Comparison of ENCODE assay signal across 15 cellular contexts in genomic region chr3:52436500-52437106, GRCh38. TPM values are rescaled to one million over a fixed set of nuclear protein-coding genes. Genes with fewer than 3 reads are reported as not detected.
DNase-seq lines count a peak whose midpoint lies in the region; ATAC-seq and TF ChIP-seq lines count a peak whose summit lies in the region.
"Had no signal": no experiment of that assay in that cellular context is flagged by ENCODE, and none has a peak within 500 bp of the region (broad histone marks: within the 10 kb centered on the region; RNA-seq: fewer than 3 reads in every experiment).

No MANE protein-coding gene starts in this region.

- BruUV-seq in mammary epithelial cell (replicated peaks; lab: Mats Ljungman, UMichigan), result no TSS peak

- CTCF ChIA-PET in CD4-positive, alpha-beta memory T cell (lab: Charles Lee; ENCODE audit: partially characterized antibody), result no interaction called here
- CTCF ChIA-PET in activated naive CD4-positive, alpha-beta T cell treated with anti-CD3 and anti-CD28 coated beads, Interleukin-2, amount 10 ng/mL, durations not matched to agents 7 days and 5 days (lab: Charles Lee), result interaction anchor here (1.3 to 1.5 kb wide), 2 partner anchors 8 to 25 kb away, joined by 6 to 7 read pairs; no protein-coding TSS in a partner anchor
- CTCF ChIA-PET in mammary epithelial cell (lab: Charles Lee; ENCODE audit: low non-redundant PET), result no interaction called here

- H2AFZ ChIP-seq in mammary epithelial cell (ENCODE audit: low read depth, low read length), result no peak overlapping the region

- in situ Hi-C loops in mammary epithelial cell (cut with MboI; ENCODE audit: low sequenced_read_pairs in 2 of 2), result no loop called here

- no peak overlapping the region for H3K4me3 ChIP-seq in NB4 (ENCODE audit: low read depth, low read length)
- no peak overlapping the region for H3K4me3 ChIP-seq in fibroblast of mammary gland (ENCODE audit: control insufficient read depth, low read depth, low read length)
- H3K4me3 ChIP-seq in ascending aorta, result no peak overlapping the region
- H3K4me3 ChIP-seq in CD4-positive, alpha-beta memory T cell (ENCODE audit: low read length in 2 of 2), result no peak overlapping the region
- no peak overlapping the region for H3K4me3 ChIP-seq in mammary epithelial cell (replicated peaks in 1 of 3; ENCODE audit: insufficient read depth in 1 of 3, low read depth in 2 of 3, low read length in 3 of 3)
- H3K4me3 ChIP-seq: lung had no signal

- no peak for TF ChIP-seq POLR2A in NB4 (IDR thresholded peaks at IDR 0.05; ENCODE audit: extremely low read depth, insufficient read length)

- no peak overlapping the region for H3K27ac Mint-ChIP-seq in CD4-positive, alpha-beta memory T cell
- no peak overlapping the region for H3K27ac Mint-ChIP-seq in activated naive CD4-positive, alpha-beta T cell treated with anti-CD3 and anti-CD28 coated beads, Interleukin-2, amount 10 ng/mL, durations not matched to agents 7 days and 5 days
- H3K27ac Mint-ChIP-seq: activated T-helper 2 cell treated with anti-CD3 and anti-CD28 coated beads, Interferon-gamma antibody, Interleukin-2, Interleukin-4, amounts not matched to agents 10 μg/mL and 5 μg/mL and 100 μg/mL, durations not matched to agents 14 hours and 24 hours and 36 hours; CD8-positive, alpha-beta T cell had no signal

- DNase-seq in CD1c-positive myeloid dendritic cell (ENCODE audit: extremely low spot score), result peak; percentile 15
- peak; percentile 95 for DNase-seq in NB4 (ENCODE audit: low read depth)
- DNase-seq in fibroblast of mammary gland (ENCODE audit: low read depth), result peak; percentile 70
- DNase-seq in omental fat pad (ENCODE audit: low spot score), result no peak
- DNase-seq in ascending aorta (ENCODE audit: low spot score in 2 of 2), result no peak
- no peak for DNase-seq in CD4-positive, alpha-beta memory T cell
- DNase-seq in activated naive CD4-positive, alpha-beta T cell treated with anti-CD3 and anti-CD28 coated beads, Interleukin-2, amount 10 ng/mL, durations not matched to agents 7 days and 5 days, result no peak
- DNase-seq in mammary epithelial cell, result no peak
- DNase-seq: activated CD4-positive, alpha-beta T cell treated with anti-CD3 and anti-CD28 coated beads for 1 hour; CD8-positive, alpha-beta T cell; foreskin melanocyte; SIG-M5 had no signal

- H3K27me3 Mint-ChIP-seq in CD4-positive, alpha-beta memory T cell, result no peaks in the 10 kb centered on the region
- peaks cover 35% of the 10 kb centered on the region for H3K27me3 Mint-ChIP-seq in activated naive CD4-positive, alpha-beta T cell treated with anti-CD3 and anti-CD28 coated beads, Interleukin-2, amount 10 ng/mL, durations not matched to agents 7 days and 5 days
- H3K27me3 Mint-ChIP-seq: central memory CD8-positive, alpha-beta T cell had no signal

- dilution Hi-C loops in mammary epithelial cell (cut with HindIII; ENCODE audit: low sequenced_read_pairs), result no loop called here

- no peaks in the 10 kb centered on the region for H3K36me3 ChIP-seq in ascending aorta
- H3K36me3 ChIP-seq in CD4-positive, alpha-beta memory T cell (ENCODE audit: insufficient read depth, low read length), result no peaks in the 10 kb centered on the region
- no peaks in the 10 kb centered on the region for H3K36me3 ChIP-seq in mammary epithelial cell (ENCODE audit: insufficient read depth, low read length)

- H3K4me1 ChIP-seq in ascending aorta (no peaks in the 10 kb centered on the region), mammary epithelial cell (ENCODE audit: insufficient read depth, low read length) (peaks cover 25% of the 10 kb centered on the region)
- H3K4me1 ChIP-seq in CD4-positive, alpha-beta memory T cell (ENCODE audit: insufficient read depth, low read length), result peaks cover 17% of the 10 kb centered on the region

- no peak overlapping the region for H3K4me3 Mint-ChIP-seq in CD4-positive, alpha-beta memory T cell
- no peak overlapping the region for H3K4me3 Mint-ChIP-seq in activated naive CD4-positive, alpha-beta T cell treated with anti-CD3 and anti-CD28 coated beads, Interleukin-2, amount 10 ng/mL, durations not matched to agents 7 days and 5 days
- H3K4me3 Mint-ChIP-seq: CD8-positive, alpha-beta T cell; central memory CD8-positive, alpha-beta T cell had no signal

- WGBS in mammary epithelial cell (ENCODE audit: low coverage, missing lambda C conversion rate), result 94% methylated on average over 12 of the region's 13 CpGs

- H3K4me2 ChIP-seq in mammary epithelial cell (ENCODE audit: insufficient read depth, low read depth, low read length), result no peak overlapping the region

- H3K9me3 Mint-ChIP-seq in CD4-positive, alpha-beta memory T cell, result no peaks in the 10 kb centered on the region
- H3K9me3 Mint-ChIP-seq in activated naive CD4-positive, alpha-beta T cell treated with anti-CD3 and anti-CD28 coated beads, Interleukin-2, amount 10 ng/mL, durations not matched to agents 7 days and 5 days, result no peaks in the 10 kb centered on the region
- H3K9me3 Mint-ChIP-seq: activated T-helper 2 cell treated with anti-CD3 and anti-CD28 coated beads, Interferon-gamma antibody, Interleukin-2, Interleukin-4, amounts not matched to agents 10 μg/mL and 5 μg/mL and 100 μg/mL, durations not matched to agents 14 hours and 24 hours and 36 hours; CD8-positive, alpha-beta T cell; central memory CD8-positive, alpha-beta T cell had no signal

- H3K4me1 Mint-ChIP-seq in CD4-positive, alpha-beta memory T cell, result peaks cover 4 to 13% (median 5%) of the 10 kb centered on the region in 4 donors
- peaks cover 2% of the 10 kb centered on the region for H3K4me1 Mint-ChIP-seq in activated naive CD4-positive, alpha-beta T cell treated with anti-CD3 and anti-CD28 coated beads, Interleukin-2, amount 10 ng/mL, durations not matched to agents 7 days and 5 days

- H3K9ac ChIP-seq in mammary epithelial cell (ENCODE audit: insufficient read depth, low read length), result no peak overlapping the region

- H3K36me3 Mint-ChIP-seq in CD4-positive, alpha-beta memory T cell, result no peaks in the 10 kb centered on the region
- H3K36me3 Mint-ChIP-seq in activated naive CD4-positive, alpha-beta T cell treated with anti-CD3 and anti-CD28 coated beads, Interleukin-2, amount 10 ng/mL, durations not matched to agents 7 days and 5 days, result no peaks in the 10 kb centered on the region
- H3K36me3 Mint-ChIP-seq: CD8-positive, alpha-beta T cell had no signal

- H3K27ac ChIP-seq in ascending aorta (no peak overlapping the region), mammary epithelial cell (ENCODE audit: insufficient read depth, low read depth, low read length) (no peak overlapping the region)
- H3K27ac ChIP-seq in CD4-positive, alpha-beta memory T cell (ENCODE audit: low read depth, low read length), result no peak overlapping the region

- ATAC-seq in omental fat pad (ENCODE audit: low FRiP score), result peak; percentile 45
- ATAC-seq: CD8-positive, alpha-beta T cell had no signal

- H3K9me3 ChIP-seq in ascending aorta, result no peaks in the 10 kb centered on the region
- no peaks in the 10 kb centered on the region for H3K9me3 ChIP-seq in CD4-positive, alpha-beta memory T cell (ENCODE audit: control insufficient read depth in 1 of 2, low read length in 2 of 2)
- no peaks in the 10 kb centered on the region for H3K9me3 ChIP-seq in mammary epithelial cell (replicated peaks; ENCODE audit: insufficient read depth, low read length)

- no peaks in the 10 kb centered on the region for H4K20me1 ChIP-seq in mammary epithelial cell (ENCODE audit: insufficient read depth, low read length)

- intact Hi-C loops in ascending aorta (cut with DNase I) (no loop called here), mammary epithelial cell (cut with micrococcal nuclease) (no loop called here)
- intact Hi-C loops in CD4-positive, alpha-beta memory T cell (cut with micrococcal nuclease), result no loop called here

- H3K27me3 ChIP-seq in ascending aorta, result no peaks in the 10 kb centered on the region
- H3K27me3 ChIP-seq in CD4-positive, alpha-beta memory T cell (ENCODE audit: insufficient read depth, low read length), result no peaks in the 10 kb centered on the region
- no peaks in the 10 kb centered on the region for H3K27me3 ChIP-seq in mammary epithelial cell (ENCODE audit: insufficient read depth, low read length)

- TF ChIP-seq CTCF in NB4 (IDR thresholded peaks at IDR 0.05; ENCODE audit: low read depth, low read length), result no peak
- no peak for TF ChIP-seq CTCF in fibroblast of mammary gland (conservative IDR thresholded peaks at IDR 0.05; ENCODE audit: control insufficient read depth, insufficient read depth, low read depth, low read length)
- TF ChIP-seq CTCF in omental fat pad (IDR thresholded peaks at IDR 0.05), result no peak
- TF ChIP-seq CTCF in ascending aorta (IDR thresholded peaks at IDR 0.05), result no peak
- TF ChIP-seq CTCF in mammary epithelial cell (conservative IDR thresholded peaks at IDR 0.05 in 1 of 2, IDR thresholded peaks at IDR 0.05 in 1 of 2; ENCODE audit: extremely low read depth in 1 of 2, insufficient read depth in 1 of 2, low read depth in 1 of 2, low read length in 2 of 2), result no peak

- POLR2A ChIA-PET in CD4-positive, alpha-beta memory T cell (lab: Charles Lee; ENCODE audit: partially characterized antibody), result no interaction called here

- H3K79me2 ChIP-seq in mammary epithelial cell (ENCODE audit: insufficient read depth, low read length), result no peaks in the 10 kb centered on the region

RNA-seq across cellular contexts. Expression of gene SEMA3G, which starts 8.3 kb away (rescaled TPM):
- 100 to 1,000 TPM in 3 of 4 donors, 10 to 100 TPM in 1; 21.3 to 200 (median 131) TPM for total RNA-seq in omental fat pad
- 163 TPM for total RNA-seq in ascending aorta
- total RNA-seq in CD4-positive, alpha-beta memory T cell, result under 1 TPM; 0.17 to 0.22 TPM
- polyA plus RNA-seq in CD4-positive, alpha-beta memory T cell, result under 1 TPM in 1 of 2 donors, not detected in 1; 0.29 TPM
- total RNA-seq in mammary epithelial cell, result under 1 TPM; 0.45 to 0.50 TPM
- polyA plus RNA-seq in mammary epithelial cell, result 0.24 TPM
- polyA minus RNA-seq in mammary epithelial cell, result not detected

RNA-seq across cellular contexts. Expression of gene TNNC1, which starts 17.2 kb away (rescaled TPM):
- total RNA-seq in omental fat pad (1 to 10 TPM in 2 of 4 donors, not detected in 2; 2.4 to 2.5 TPM), ascending aorta (68.6 TPM), mammary epithelial cell (under 1 TPM; 0.33 to 0.85 TPM)
- total RNA-seq in CD4-positive, alpha-beta memory T cell, result 1 to 10 TPM; 5.3 to 7.1 TPM
- under 1 TPM in 1 of 2 donors, not detected in 1; 0.92 TPM for polyA plus RNA-seq in CD4-positive, alpha-beta memory T cell
- 0.15 TPM for polyA plus RNA-seq in mammary epithelial cell
- polyA minus RNA-seq in mammary epithelial cell, result not detected

RNA-seq across cellular contexts. Expression of gene NISCH, which starts 18.8 kb away (rescaled TPM):
- 10 to 100 TPM; 59.8 to 82.3 (median 68.5) TPM for total RNA-seq in omental fat pad
- 58.3 TPM for total RNA-seq in ascending aorta
- total RNA-seq in CD4-positive, alpha-beta memory T cell, result 100 to 1,000 TPM; 189 to 205 TPM
- 10 to 100 TPM; 10.2 to 25.8 TPM for polyA plus RNA-seq in CD4-positive, alpha-beta memory T cell
- total RNA-seq in mammary epithelial cell, result 100 to 1,000 TPM in 1 of 2 donors, 10 to 100 TPM in 1; 79.7 to 123 TPM
- 43.9 TPM for polyA plus RNA-seq in mammary epithelial cell
- polyA minus RNA-seq in mammary epithelial cell, result 103 TPM

RNA-seq across cellular contexts. Expression of gene PHF7, which starts 26.1 kb away (rescaled TPM):
- total RNA-seq in omental fat pad (10 to 100 TPM in 2 of 4 donors, 1 to 10 TPM in 2; 5.5 to 12.9 (median 9.1) TPM), ascending aorta (not detected), mammary epithelial cell (10 to 100 TPM in 1 of 2 donors, 1 to 10 TPM in 1; 8.5 to 12.8 TPM)
- 10 to 100 TPM; 13.3 to 15.1 TPM for total RNA-seq in CD4-positive, alpha-beta memory T cell
- polyA plus RNA-seq in CD4-positive, alpha-beta memory T cell, result 10 to 100 TPM in 1 of 2 donors, 1 to 10 TPM in 1; 4.6 to 10.2 TPM
- 6.7 TPM for polyA plus RNA-seq in mammary epithelial cell
- 8.1 TPM for polyA minus RNA-seq in mammary epithelial cell

RNA-seq across cellular contexts. Expression of gene BAP1, which starts 26.8 kb away (rescaled TPM):
- total RNA-seq in omental fat pad (10 to 100 TPM; 44.6 to 73.0 (median 57.4) TPM), ascending aorta (90.7 TPM), mammary epithelial cell (100 to 1,000 TPM in 1 of 2 donors, 10 to 100 TPM in 1; 50.2 to 120 TPM)
- 10 to 100 TPM; 77.2 to 88.8 TPM for total RNA-seq in CD4-positive, alpha-beta memory T cell
- 10 to 100 TPM; 10.0 to 26.9 TPM for polyA plus RNA-seq in CD4-positive, alpha-beta memory T cell
- 56.6 TPM for polyA plus RNA-seq in mammary epithelial cell
- 107 TPM for polyA minus RNA-seq in mammary epithelial cell

Comparison
In these comparisons a context has a peak if more than half of its experiments do, and no peak if none do; other contexts are left out.
1. DNase-seq: peak in CD1c-positive myeloid dendritic cell (single experiment), NB4 (single experiment) and fibroblast of mammary gland (single experiment); none in omental fat pad (single experiment), ascending aorta (0 of 2), CD4-positive, alpha-beta memory T cell (0 of 5), activated naive CD4-positive, alpha-beta T cell treated with anti-CD3 and anti-CD28 coated beads, Interleukin-2, amount 10 ng/mL, durations not matched to agents 7 days and 5 days (single experiment) and mammary epithelial cell (single experiment).
2. RNA of gene SEMA3G, which starts 8.3 kb away (total RNA-seq): 163 TPM in ascending aorta (single experiment) and 21.3 to 200 TPM in omental fat pad; 0.45 to 0.50 TPM in mammary epithelial cell and 0.17 to 0.22 TPM in CD4-positive, alpha-beta memory T cell; every median in the first group is over 10 times any median in the second.